2 cellular contexts compared by ENCODE assay signal in genomic region chr12:132435486-132436187, GRCh38.
A peak's percentile ranks its signal among the peaks of the same experiment; 100 is the strongest.
TF ChIP-seq lines count a peak whose summit lies in the region.

No MANE protein-coding gene starts in this region.

TF ChIP-seq in HepG2, 621 proteins besides CTCF, POLR2A, EP300 and RAD21:
- no peak for TF ChIP-seq ZNF550 (CRISPR knock-in tag; IDR thresholded peaks at IDR 0.05; ENCODE audit: borderline replicate concordance)
- TF ChIP-seq ZNF350 (CRISPR knock-in tag; IDR thresholded peaks at IDR 0.05; ENCODE audit: borderline replicate concordance, low read depth): no peak
- TF ChIP-seq ZBTB38 (CRISPR knock-in tag; IDR thresholded peaks at IDR 0.05): peak; percentile 85; the same call in 1 of the 2 replicates
- no peak for TF ChIP-seq TEAD2 (CRISPR knock-in tag; IDR thresholded peaks at IDR 0.05)
- TF ChIP-seq ZMAT5 (CRISPR knock-in tag; IDR thresholded peaks at IDR 0.05; ENCODE audit: borderline replicate concordance, low read depth): no peak
- TF ChIP-seq ZNF687 (CRISPR knock-in tag; IDR thresholded peaks at IDR 0.05): peak; percentile 56
- no peak for TF ChIP-seq GMEB1 (CRISPR knock-in tag; IDR thresholded peaks at IDR 0.05; ENCODE audit: borderline replicate concordance)
- TF ChIP-seq MAZ (IDR thresholded peaks at IDR 0.05; ENCODE audit: borderline replicate concordance, low read depth, low read length): no peak
- TF ChIP-seq MAZ (CRISPR knock-in tag; IDR thresholded peaks at IDR 0.05; ENCODE audit: low read depth): no peak

TF ChIP-seq in H1, 55 proteins besides CTCF, POLR2A, EP300 and RAD21:
- TF ChIP-seq FOSL1 (IDR thresholded peaks at IDR 0.05; ENCODE audit: insufficient read depth, low read depth, low read length): no peak
- TF ChIP-seq POLR2AphosphoS5 (IDR thresholded peaks at IDR 0.05; ENCODE audit: low read depth, low read length): no peak
- TF ChIP-seq RBBP5 (IDR thresholded peaks at IDR 0.05; ENCODE audit: borderline replicate concordance, low read depth, low read length): no peak
- no peak for TF ChIP-seq CEBPB (IDR thresholded peaks at IDR 0.05; ENCODE audit: low read depth, low read length)
